8 cellular contexts compared by ENCODE assay signal in genomic region chr17:40317880-40318834, GRCh38. TPM values are rescaled to one million over a fixed set of nuclear protein-coding genes. Genes with fewer than 3 reads are reported as not detected.
DNase-seq lines count a peak whose midpoint lies in the region; ATAC-seq, FAIRE-seq and TF ChIP-seq lines count a peak whose summit lies in the region.

No MANE protein-coding gene starts in this region.

- H3K9me3 Mint-ChIP-seq in HFFc6 = no peaks in the 10 kb centered on the region
- no peaks in the 10 kb centered on the region for H3K9me3 Mint-ChIP-seq in activated naive CD8-positive, alpha-beta T cell treated with anti-CD3 and anti-CD28 coated beads for 36 hours

- DNase-seq in GM04503 (ENCODE audit: low read depth) = peak; percentile 82
- peak; percentile 93 for DNase-seq in HFFc6
- peak; percentile 90 for DNase-seq in NCI-H1092 treated with DMSO at 0.1 percent for 48 hours (lab: John Stamatoyannopoulos, UW)
- peak; percentile 92 for DNase-seq in SKM-1 (lab: John Stamatoyannopoulos, UW; ENCODE audit: unreplicated experiment)
- peak; percentile 89 for DNase-seq in activated naive CD8-positive, alpha-beta T cell treated with anti-CD3 and anti-CD28 coated beads for 36 hours
- DNase-seq in Right ventricle myocardium superior = peak; percentile 97
- peak; percentile 91 to 97 (median 94) for DNase-seq in pancreas
- DNase-seq in tibial artery = peak; percentile 98 to 99

- 0% methylated on average over 68 to 70 of the region's 70 CpGs for WGBS in pancreas, 2 donors

- H3K4me1 Mint-ChIP-seq in HFFc6 (ENCODE audit: low read depth) = peaks cover 47% of the 10 kb centered on the region
- H3K4me1 Mint-ChIP-seq in activated naive CD8-positive, alpha-beta T cell treated with anti-CD3 and anti-CD28 coated beads for 36 hours = peaks cover 77% of the 10 kb centered on the region

- ATAC-seq in Right ventricle myocardium superior (ENCODE audit: poor library complexity) (peak; percentile 89), pancreas (peak; percentile 92 to 97 (median 94))

- peak overlapping the region; percentile 58 to 82 (median 70) for H3K27ac ChIP-seq in pancreas
- H3K27ac ChIP-seq in tibial artery = peak overlapping the region; percentile 94 to 95

- intact Hi-C loops in Right ventricle myocardium superior (cut with DNase I) = no loop called here
- intact Hi-C loops in pancreas (cut with DNase I) = no loop called here
- intact Hi-C loops in tibial artery (cut with DNase I; ENCODE audit: low total_unique reads) = no loop called here

- H3K27me3 Mint-ChIP-seq in HFFc6 (ENCODE audit: insufficient read depth) = no peaks in the 10 kb centered on the region
- no peaks in the 10 kb centered on the region for H3K27me3 Mint-ChIP-seq in activated naive CD8-positive, alpha-beta T cell treated with anti-CD3 and anti-CD28 coated beads for 36 hours

- TF ChIP-seq CTCF in HFFc6 (IDR thresholded peaks at IDR 0.05) (no peak), pancreas (IDR thresholded peaks at IDR 0.05) (no peak), tibial artery (IDR thresholded peaks at IDR 0.05) (peak in 1 of 2 experiments; percentile 15)

- peak overlapping the region; percentile 98 for H3K4me3 Mint-ChIP-seq in HFFc6
- peak overlapping the region; percentile 95 for H3K4me3 Mint-ChIP-seq in activated naive CD8-positive, alpha-beta T cell treated with anti-CD3 and anti-CD28 coated beads for 36 hours

- H3K36me3 Mint-ChIP-seq in HFFc6 (ENCODE audit: low read depth) = 0 out of 2 replicates have a peak, but pooled peaks cover 8% of the 10 kb centered on the region
- H3K36me3 Mint-ChIP-seq in activated naive CD8-positive, alpha-beta T cell treated with anti-CD3 and anti-CD28 coated beads for 36 hours = peaks cover 5% of the 10 kb centered on the region

- H3K4me1 ChIP-seq in pancreas (peaks cover 8 to 56% (median 22%) of the 10 kb centered on the region in 3 donors), tibial artery (peaks cover 21 to 92% (median 88%) of the 10 kb centered on the region in 4 donors)

- peak overlapping the region; percentile 90 to 100 (median 98) for H3K4me3 ChIP-seq in pancreas
- H3K4me3 ChIP-seq in tibial artery = peak overlapping the region; percentile 93 to 97

- no peaks in the 10 kb centered on the region for H3K36me3 ChIP-seq in pancreas
- H3K36me3 ChIP-seq in tibial artery = no peaks in the 10 kb centered on the region

- H3K27ac Mint-ChIP-seq in HFFc6 = peak overlapping the region; percentile 100
- H3K27ac Mint-ChIP-seq in activated naive CD8-positive, alpha-beta T cell treated with anti-CD3 and anti-CD28 coated beads for 36 hours = peak overlapping the region; percentile 99

- FAIRE-seq in pancreas (lab: Jason Lieb, UNC) = no peak

- H3K9me3 ChIP-seq in pancreas (no peaks in the 10 kb centered on the region), tibial artery (no peaks in the 10 kb centered on the region)

- H3K27me3 ChIP-seq in pancreas = no peaks in the 10 kb centered on the region
- no peaks in the 10 kb centered on the region for H3K27me3 ChIP-seq in tibial artery

RNA-seq across cellular contexts. Expression of gene RARA, which starts 9.2 kb away (rescaled TPM):
- 10 to 100 TPM; 27.1 to 32.2 (median 28.8) TPM for total RNA-seq in HFFc6 (2021; fragmentation: NEBNext Ultra II Directional; extraction: Animal tissue kit (Norgen Biotek cat#: 25700))
- total RNA-seq in activated naive CD8-positive, alpha-beta T cell treated with anti-CD3 and anti-CD28 coated beads for 36 hours = 10 to 100 TPM; 31.2 to 33.3 TPM
- total RNA-seq in Right ventricle myocardium superior = 15.8 TPM
- total RNA-seq in pancreas = 10 to 100 TPM in 3 of 6 donors, 1 to 10 TPM in 3; 6.8 to 19.7 (median 10.1) TPM
- 10 to 100 TPM; 14.7 to 15.0 TPM for polyA plus RNA-seq in pancreas

RNA-seq across cellular contexts. Expression of gene CDC6, which starts 30.5 kb away (rescaled TPM):
- total RNA-seq in HFFc6 (2021; fragmentation: NEBNext Ultra II Directional; extraction: Animal tissue kit (Norgen Biotek cat#: 25700)) = 10 to 100 TPM; 16.9 to 36.0 (median 31.5) TPM
- total RNA-seq in activated naive CD8-positive, alpha-beta T cell treated with anti-CD3 and anti-CD28 coated beads for 36 hours = 100 to 1,000 TPM; 144 to 149 TPM
- total RNA-seq in Right ventricle myocardium superior (1.1 TPM), pancreas (1 to 10 TPM in 5 of 6 donors, under 1 TPM in 1; 0.71 to 3.3 (median 2.0) TPM)
- polyA plus RNA-seq in pancreas = 1 to 10 TPM in 1 of 2 donors, under 1 TPM in 1; 0.75 to 1.1 TPM

RNA-seq across cellular contexts. Expression of gene GJD3, which starts 46.4 kb away (rescaled TPM):
- 1 to 10 TPM in 2 of 6 experiments, under 1 TPM in 4; 0.36 to 1.4 (median 0.81) TPM for total RNA-seq in HFFc6 (2021; fragmentation: NEBNext Ultra II Directional; extraction: Animal tissue kit (Norgen Biotek cat#: 25700))
- not detected for total RNA-seq in activated naive CD8-positive, alpha-beta T cell treated with anti-CD3 and anti-CD28 coated beads for 36 hours
- total RNA-seq in Right ventricle myocardium superior (1.3 TPM), pancreas (under 1 TPM in 5 of 6 donors, not detected in 1; 0.19 to 0.67 (median 0.40) TPM)
- polyA plus RNA-seq in pancreas = under 1 TPM in 1 of 2 donors, not detected in 1; 0.09 TPM

Comparison
In these comparisons a context has a peak if more than half of its experiments do, and no peak if none do; other contexts are left out.
1. Peak in every context shown above with its lines: DNase-seq, ATAC-seq, H3K4me3 ChIP-seq and H3K27ac ChIP-seq.